8 cellular contexts compared by ENCODE assay signal in the genomic region with DNA sequence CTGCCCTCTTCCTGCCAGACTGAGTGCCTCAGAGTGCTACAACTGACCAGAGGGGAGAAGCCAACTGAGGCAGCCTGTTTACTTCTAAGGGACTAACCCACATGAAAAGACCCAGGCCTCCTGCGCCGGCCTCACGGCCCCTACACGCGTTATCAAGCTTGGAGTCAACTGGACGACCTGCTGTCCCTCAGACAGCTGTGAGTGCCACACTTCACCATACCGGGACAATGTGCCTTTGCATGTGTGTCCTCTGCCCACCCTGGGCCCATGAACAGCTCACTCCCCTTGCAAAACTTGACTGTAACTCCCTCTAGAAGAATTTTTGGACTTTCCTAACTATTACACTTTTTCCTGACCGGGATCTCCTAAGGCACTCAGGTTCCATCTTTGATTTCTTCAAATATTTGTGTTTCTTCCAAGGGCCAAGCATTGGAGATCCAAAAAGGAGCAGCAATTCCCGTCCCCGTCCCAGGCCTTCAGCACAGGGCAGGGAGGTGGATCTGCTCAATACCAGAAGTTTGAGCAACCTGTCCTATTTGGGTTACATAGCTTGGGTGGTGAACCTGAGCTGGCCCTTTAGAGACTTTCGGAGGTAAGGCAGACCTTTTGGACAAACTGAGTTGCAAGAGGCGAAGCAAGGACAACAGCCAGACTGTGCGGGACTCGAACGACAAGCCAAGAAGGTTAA. TPM values are rescaled to one million over a fixed set of nuclear protein-coding genes. Genes with fewer than 3 reads are reported as not detected.
DNase-seq lines count a peak whose midpoint lies in the region; ATAC-seq and TF ChIP-seq lines count a peak whose summit lies in the region.

No MANE protein-coding gene starts in this region.

- H3K4me1 Mint-ChIP-seq in activated CD4-positive, alpha-beta memory T cell treated with anti-CD3 and anti-CD28 coated beads for 36 hours (ENCODE audit: low read depth): peaks cover 48% of the 10 kb centered on the region

- peak in 4 of 6 experiments; percentile 9 to 48 (median 31) for DNase-seq in stimulated activated naive CD4-positive, alpha-beta T cell (lab: John Stamatoyannopoulos, UW)
- no peak for DNase-seq in stimulated activated naive CD4-positive, alpha-beta T cell treated with Interleukin-2 at 50 U/mL for 16 hours (lab: John Stamatoyannopoulos, UW)
- DNase-seq in activated CD4-positive, alpha-beta memory T cell treated with anti-CD3 and anti-CD28 coated beads for 36 hours: peak; percentile 56
- DNase-seq in thoracic aorta (ENCODE audit: low spot score) (no peak), T-helper 9 cell (no peak)

- CTCF ChIA-PET in activated CD4-positive, alpha-beta memory T cell treated with anti-CD3 and anti-CD28 coated beads for 36 hours (lab: Charles Lee): interaction anchor here (0.6 to 4.2 kb wide), 6 partner anchors 8 to 197 kb away, joined by 3 to 25 read pairs (median 18); no protein-coding TSS in a partner anchor

- POLR2A ChIA-PET in activated CD4-positive, alpha-beta memory T cell treated with anti-CD3 and anti-CD28 coated beads for 36 hours (lab: Charles Lee): interaction anchor here (0.9 to 3.6 kb wide), 6 partner anchors 8 to 549 kb away, joined by 3 to 70 read pairs (median 8); no protein-coding TSS in a partner anchor

- H3K36me3 Mint-ChIP-seq in activated CD4-positive, alpha-beta memory T cell treated with anti-CD3 and anti-CD28 coated beads for 36 hours: peaks cover 30% of the 10 kb centered on the region

- H3K9me3 ChIP-seq in iPS-18c (ENCODE audit: control insufficient read depth, insufficient read depth, low read length) (peaks cover 6% of the 10 kb centered on the region), thoracic aorta (no peaks in the 10 kb centered on the region)

- H3K27ac Mint-ChIP-seq in activated CD4-positive, alpha-beta memory T cell treated with anti-CD3 and anti-CD28 coated beads for 36 hours: peak overlapping the region; percentile 94

- H3K27me3 Mint-ChIP-seq in activated CD4-positive, alpha-beta memory T cell treated with anti-CD3 and anti-CD28 coated beads for 36 hours: no peaks in the 10 kb centered on the region

- H3K4me1 ChIP-seq in thoracic aorta (ENCODE audit: control insufficient read depth in 1 of 2, low read depth in 2 of 2): peaks cover 15 to 35% of the 10 kb centered on the region in 2 donors

- peak overlapping the region; percentile 84; the same call in 1 of the 2 replicates for H3K4me3 ChIP-seq in iPS-18c (ENCODE audit: insufficient read depth, low read depth, low read length)
- H3K4me3 ChIP-seq in thoracic aorta: peak overlapping the region; percentile 95

- ATAC-seq in thoracic aorta (ENCODE audit: insufficient number of reproducible peaks, low FRiP score, low read depth) (no peak), HG03354 (IDR thresholded peaks at IDR 0.05; ENCODE audit: poor library complexity, severe bottlenecking, unreplicated experiment) (no peak), HG03135 (IDR thresholded peaks at IDR 0.05; ENCODE audit: unreplicated experiment) (no peak)

- H3K27ac ChIP-seq in thoracic aorta: no peak overlapping the region

- peaks cover 8% of the 10 kb centered on the region for H3K36me3 ChIP-seq in thoracic aorta

- no peaks in the 10 kb centered on the region for H3K9me3 Mint-ChIP-seq in activated CD4-positive, alpha-beta memory T cell treated with anti-CD3 and anti-CD28 coated beads for 36 hours

- H3K27me3 ChIP-seq in thoracic aorta (replicated peaks; ENCODE audit: insufficient read depth): no peaks in the 10 kb centered on the region

- intact Hi-C loops in activated CD4-positive, alpha-beta memory T cell treated with anti-CD3 and anti-CD28 coated beads for 36 hours (cut with micrococcal nuclease): loop anchor here (1.0 to 5.0 kb wide), 8 partner anchors 7 to 544 kb away; a partner anchor contains a TSS

- H3K4me3 Mint-ChIP-seq in activated CD4-positive, alpha-beta memory T cell treated with anti-CD3 and anti-CD28 coated beads for 36 hours: peak overlapping the region; percentile 78

- no peak for TF ChIP-seq CTCF in thoracic aorta (IDR thresholded peaks at IDR 0.05)

RNA-seq across cellular contexts. Expression of a gene that starts 1.7 kb away (rescaled TPM):
- 10 to 100 TPM; 67.4 to 73.4 TPM for total RNA-seq in activated CD4-positive, alpha-beta memory T cell treated with anti-CD3 and anti-CD28 coated beads for 36 hours
- total RNA-seq in thoracic aorta: 10 to 100 TPM in 1 of 2 donors, 1 to 10 TPM in 1; 6.6 to 21.0 TPM

RNA-seq across cellular contexts. Expression of a gene that starts 1.8 kb away (rescaled TPM):
- 1 to 10 TPM; 2.3 to 3.0 TPM for total RNA-seq in activated CD4-positive, alpha-beta memory T cell treated with anti-CD3 and anti-CD28 coated beads for 36 hours
- total RNA-seq in thoracic aorta: 1 to 10 TPM; 6.9 to 9.9 TPM

Comparison
In these comparisons a context has a peak if more than half of its experiments do, and no peak if none do; other contexts are left out.
1. DNase-seq: peak in stimulated activated naive CD4-positive, alpha-beta T cell (4 of 6) and activated CD4-positive, alpha-beta memory T cell treated with anti-CD3 and anti-CD28 coated beads for 36 hours (single experiment); none in stimulated activated naive CD4-positive, alpha-beta T cell treated with Interleukin-2 at 50 U/mL for 16 hours (single experiment), thoracic aorta (single experiment) and T-helper 9 cell (single experiment).